In the genomic region with DNA sequence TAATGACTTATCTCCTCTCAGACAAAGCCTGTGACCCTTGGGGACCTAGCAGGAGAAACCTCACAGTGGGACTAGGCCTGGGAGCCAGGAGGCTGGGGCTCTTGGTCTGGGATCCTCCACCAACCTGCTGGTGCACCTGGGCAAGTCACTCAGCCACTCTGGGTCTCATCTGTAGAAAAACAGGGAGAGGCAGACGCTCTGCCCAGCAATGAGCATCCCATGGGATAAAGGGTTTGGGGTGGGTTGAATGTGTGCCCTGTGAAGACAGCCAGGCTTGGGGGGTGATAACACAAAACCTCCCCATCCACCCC, we compare ENCODE assay signal across 9 cellular contexts.
A peak's percentile ranks its signal among the peaks of the same experiment; 100 is the strongest.
DNase-seq lines count a peak whose midpoint lies in the region; ATAC-seq and TF ChIP-seq lines count a peak whose summit lies in the region.
"Had no signal": no experiment of that assay in that cellular context is flagged by ENCODE, and none has a peak within 500 bp of the region (broad histone marks: within the 10 kb centered on the region; RNA-seq: fewer than 3 reads in every experiment).

No MANE protein-coding gene starts in this region.

- H3K36me3 ChIP-seq in CD4-positive, CD25-positive, alpha-beta regulatory T cell (ENCODE audit: control insufficient read depth, insufficient read depth, low read length): no peaks in the 10 kb centered on the region
- peaks cover 6% of the 10 kb centered on the region; the same call in 1 of the 2 replicates for H3K36me3 ChIP-seq in PC-3 (ENCODE audit: low read depth, low read length)
- peaks cover 15% of the 10 kb centered on the region for H3K36me3 ChIP-seq in endodermal cell (ENCODE audit: control insufficient read depth, insufficient read depth, low read length)
- H3K36me3 ChIP-seq in ovary: no peaks in the 10 kb centered on the region
- H3K36me3 ChIP-seq in HAP-1 (replicated peaks): no peaks in the 10 kb centered on the region

- H3K27ac ChIP-seq in CD4-positive, CD25-positive, alpha-beta regulatory T cell (ENCODE audit: insufficient read depth, low read length, poor library complexity, severe bottlenecking): no peak overlapping the region
- H3K27ac ChIP-seq in PC-3 (ENCODE audit: low read length) (peak overlapping the region; percentile 77), endodermal cell (ENCODE audit: low read depth, low read length) (no peak overlapping the region), ovary (peak overlapping the region; percentile 63 to 71)

- no peaks in the 10 kb centered on the region for H4K20me1 ChIP-seq in PC-3 (ENCODE audit: low read length)

- TF ChIP-seq POLR2A in ovary (IDR thresholded peaks at IDR 0.05): no peak

- no peaks in the 10 kb centered on the region for H3K27me3 ChIP-seq in CD4-positive, CD25-positive, alpha-beta regulatory T cell (ENCODE audit: control insufficient read depth, insufficient read depth, low read length)
- H3K27me3 ChIP-seq in PC-3 (ENCODE audit: low read length): no peaks in the 10 kb centered on the region
- H3K27me3 ChIP-seq in endodermal cell (ENCODE audit: control insufficient read depth, insufficient read depth, low read length, poor library complexity, severe bottlenecking): no peaks in the 10 kb centered on the region
- no peaks in the 10 kb centered on the region for H3K27me3 ChIP-seq in ovary
- H3K27me3 ChIP-seq in HAP-1 (ENCODE audit: low read depth): no peaks in the 10 kb centered on the region

- H3K4me1 ChIP-seq in CD4-positive, CD25-positive, alpha-beta regulatory T cell (ENCODE audit: control insufficient read depth, insufficient read depth, low read length, poor library complexity, severe bottlenecking): peaks cover 51% of the 10 kb centered on the region
- H3K4me1 ChIP-seq in PC-3 (ENCODE audit: insufficient read depth, low read length): peaks cover 69% of the 10 kb centered on the region
- peaks cover 23% of the 10 kb centered on the region for H3K4me1 ChIP-seq in endodermal cell (ENCODE audit: control insufficient read depth, insufficient read depth, low read length)
- H3K4me1 ChIP-seq in ovary (ENCODE audit: insufficient read depth): peaks cover 68% of the 10 kb centered on the region
- peaks cover 8% of the 10 kb centered on the region; the same call in 1 of the 2 replicates for H3K4me1 ChIP-seq in HAP-1

- peak overlapping the region; percentile 10 for H2AFZ ChIP-seq in PC-3 (ENCODE audit: low read length)

- POLR2A ChIA-PET in PC-3 (lab: Charles Lee; ENCODE audit: unreplicated experiment): interaction anchor here (0.6 to 1.3 kb wide), 4 partner anchors 33 to 345 kb away, joined by 3 to 20 read pairs (median 6); no protein-coding TSS in a partner anchor

- no peak for ATAC-seq in CD4-positive, CD25-positive, alpha-beta regulatory T cell (ENCODE audit: low read depth in 2 of 2)
- ATAC-seq in PC-3 (peak; percentile 3), HG03159 (IDR thresholded peaks at IDR 0.05; ENCODE audit: unreplicated experiment) (no peak), GM21367 (IDR thresholded peaks at IDR 0.05; ENCODE audit: unreplicated experiment) (no peak)

- TF ChIP-seq EP300 in ovary (IDR thresholded peaks at IDR 0.05): no peak

- peak overlapping the region; percentile 55 for H3K9ac ChIP-seq in PC-3 (ENCODE audit: low read length)
- H3K9ac ChIP-seq in endodermal cell (ENCODE audit: extremely low read depth, low read length, poor library complexity, severe bottlenecking): no peak overlapping the region

- H3K27me3 Mint-ChIP-seq in CD4-positive, CD25-positive, alpha-beta regulatory T cell: no peaks in the 10 kb centered on the region
- H3K27me3 Mint-ChIP-seq in endodermal cell (ENCODE audit: insufficient read depth): no peaks in the 10 kb centered on the region

- WGBS in endodermal cell (ENCODE audit: insufficient coverage in 1 of 2, insufficient read length in 1 of 2), 2 experiments: 93% methylated on average over 1 of the region's 1 CpG; no CpG with 5 or more reads in 1 of the 2 experiments
- 78 to 100% (median 90%) methylated on average over 1 of the region's 1 CpG for WGBS in ovary, 3 donors

- no peak for DNase-seq in CD4-positive, CD25-positive, alpha-beta regulatory T cell
- DNase-seq in PC-3: no peak
- no peak for DNase-seq in endodermal cell
- DNase-seq in ovary: no peak
- no peak for DNase-seq in HAP-1 (ENCODE audit: low spot score in 2 of 2)
- DNase-seq in SK-N-DZ (ENCODE audit: low spot score): no peak
- DNase-seq: NCI-H2171 treated with DMSO at 0.1 percent for 48 hours had no signal

- H3K4me3 Mint-ChIP-seq in CD4-positive, CD25-positive, alpha-beta regulatory T cell: peak overlapping the region in 2 of 4 donors; percentile 36 to 60
- H3K4me3 Mint-ChIP-seq in endodermal cell: no peak overlapping the region

- no peaks in the 10 kb centered on the region for H3K9me3 ChIP-seq in CD4-positive, CD25-positive, alpha-beta regulatory T cell (ENCODE audit: control insufficient read depth in 2 of 2, low read length in 2 of 2)
- H3K9me3 ChIP-seq in PC-3 (ENCODE audit: low read length): no peaks in the 10 kb centered on the region
- no peaks in the 10 kb centered on the region for H3K9me3 ChIP-seq in endodermal cell (ENCODE audit: control insufficient read depth, low read length)
- H3K9me3 ChIP-seq in ovary: no peaks in the 10 kb centered on the region
- no peaks in the 10 kb centered on the region for H3K9me3 ChIP-seq in HAP-1

- peaks cover 50% of the 10 kb centered on the region for H3K79me2 ChIP-seq in PC-3 (ENCODE audit: low read length)

- BruUV-seq in PC-3 (replicated peaks; lab: Mats Ljungman, UMichigan): TSS peak; percentile 4

- H3K36me3 Mint-ChIP-seq in CD4-positive, CD25-positive, alpha-beta regulatory T cell: no peaks in the 10 kb centered on the region
- H3K36me3 Mint-ChIP-seq in endodermal cell (ENCODE audit: low read depth): peaks cover 6% of the 10 kb centered on the region

- in situ Hi-C loops in HAP-1 (cut with MboI; ENCODE audit: low sequenced_read_pairs): no loop called here

- H3F3A ChIP-seq in PC-3 (ENCODE audit: low read length, unreplicated experiment): peaks cover 5% of the 10 kb centered on the region

- H3K27ac Mint-ChIP-seq in CD4-positive, CD25-positive, alpha-beta regulatory T cell: peak overlapping the region in 2 of 3 donors; percentile 76 to 93
- H3K27ac Mint-ChIP-seq in endodermal cell: peak overlapping the region; percentile 91

- no peaks in the 10 kb centered on the region for H3K9me3 Mint-ChIP-seq in CD4-positive, CD25-positive, alpha-beta regulatory T cell
- no peaks in the 10 kb centered on the region for H3K9me3 Mint-ChIP-seq in endodermal cell

- intact Hi-C loops in PC-3 (cut with micrococcal nuclease): loop anchor here (1.0 to 5.0 kb wide), 8 partner anchors 9 to 1118 kb away; partner anchors contain the start of gene RPS24
- intact Hi-C loops in ovary (cut with DNase I): no loop called here

- no peak overlapping the region for H3K4me3 ChIP-seq in CD4-positive, CD25-positive, alpha-beta regulatory T cell (ENCODE audit: low read depth, low read length)
- H3K4me3 ChIP-seq in PC-3 (ENCODE audit: low read length): peak overlapping the region; percentile 0; the same call in 1 of the 2 replicates
- H3K4me3 ChIP-seq in endodermal cell (ENCODE audit: low read length): no peak overlapping the region
- H3K4me3 ChIP-seq in ovary: no peak overlapping the region
- H3K4me3 ChIP-seq in HAP-1: no peak overlapping the region

- H3K4me1 Mint-ChIP-seq in CD4-positive, CD25-positive, alpha-beta regulatory T cell: peaks cover 0 to 60% (median 22%) of the 10 kb centered on the region in 4 donors
- peaks cover 20% of the 10 kb centered on the region for H3K4me1 Mint-ChIP-seq in endodermal cell

- TF ChIP-seq CTCF in PC-3 (conservative IDR thresholded peaks at IDR 0.05; ENCODE audit: low read depth, low read length) (no peak), endodermal cell (conservative IDR thresholded peaks at IDR 0.05) (no peak), ovary (IDR thresholded peaks at IDR 0.05) (no peak)

- no peaks in the 10 kb centered on the region for H3K9me2 ChIP-seq in PC-3 (replicated peaks; ENCODE audit: low read length)

- peak overlapping the region; percentile 48 for H3K4me2 ChIP-seq in PC-3 (ENCODE audit: low read length)

- CTCF ChIA-PET in PC-3 (lab: Charles Lee): interaction anchor here (0.6 to 2.3 kb wide), 6 partner anchors 13 to 45 kb away, joined by 3 to 12 read pairs (median 6); no protein-coding TSS in a partner anchor

Comparison
In these comparisons a context has a peak if more than half of its experiments do, and no peak if none do; other contexts are left out.
1. H3K27ac ChIP-seq: peak in PC-3 (single experiment) and ovary (2 of 2); none in CD4-positive, CD25-positive, alpha-beta regulatory T cell (single experiment) and endodermal cell (single experiment).